ENCODE assay signal across 1 cellular context in the genomic region with DNA sequence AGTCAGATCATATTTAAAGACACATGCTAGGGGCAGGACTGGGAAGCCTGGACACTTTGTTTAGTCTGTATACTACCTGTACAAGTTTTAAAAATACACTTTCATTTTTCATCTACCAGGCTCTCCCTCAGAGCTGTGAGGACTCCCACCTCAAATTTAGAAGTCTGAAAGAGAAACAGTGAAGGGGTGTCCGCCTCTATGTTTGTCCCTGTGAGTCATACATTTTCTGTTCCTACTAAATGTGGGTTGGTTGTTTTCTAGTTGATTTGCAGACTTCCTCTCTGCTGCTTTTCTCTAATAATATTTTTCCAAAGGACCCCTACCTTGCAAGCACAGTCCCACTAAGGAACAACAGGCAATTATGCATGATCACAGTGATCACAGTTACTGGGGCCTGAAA.
TF ChIP-seq lines count a peak whose summit lies in the region.

No MANE protein-coding gene starts in this region.

TF ChIP-seq in GM23338, 12 proteins besides CTCF, POLR2A, EP300 and RAD21 (continued from another document):
- TF ChIP-seq ZNF462 (CRISPR knock-in tag; IDR thresholded peaks at IDR 0.05), result no peak
- no peak for TF ChIP-seq NANOG (IDR thresholded peaks at IDR 0.05; ENCODE audit: borderline replicate concordance)
- no peak for TF ChIP-seq EZH2phosphoT487 (IDR thresholded peaks at IDR 0.05; ENCODE audit: unreplicated experiment)
